ENCODE assay signal across 8 cellular contexts in the genomic region with DNA sequence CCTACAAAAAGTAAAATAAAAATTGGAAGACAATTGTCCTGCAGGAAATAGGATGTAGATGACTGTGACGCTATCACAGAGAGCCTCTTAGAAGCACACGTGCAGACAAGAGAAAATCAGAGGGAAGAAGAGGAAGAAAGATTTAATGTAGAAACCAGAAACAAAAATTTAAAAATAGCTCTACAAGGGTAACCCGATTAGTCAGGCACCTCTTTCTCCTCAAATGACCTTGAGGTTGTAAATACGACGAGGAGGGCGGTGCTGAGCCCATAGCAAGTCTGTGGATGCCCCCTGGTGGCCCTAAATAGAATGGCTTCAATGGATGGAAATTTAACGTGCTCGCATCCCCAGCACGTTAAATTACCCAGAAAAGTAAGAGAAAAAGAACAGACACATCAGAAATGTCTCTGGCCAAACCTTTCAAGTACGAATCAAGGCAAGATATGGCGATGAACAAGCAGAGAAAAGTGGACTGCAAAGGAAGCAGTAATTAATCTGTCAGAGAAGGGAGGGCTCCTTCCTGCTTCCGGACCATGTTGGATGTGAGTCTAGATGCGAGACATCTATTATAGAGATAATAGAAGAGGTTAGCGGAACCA. TPM values are rescaled to one million over a fixed set of nuclear protein-coding genes. Genes with fewer than 3 reads are reported as not detected.
A peak's percentile ranks its signal among the peaks of the same experiment; 100 is the strongest.
DNase-seq lines count a peak whose midpoint lies in the region; ATAC-seq, FAIRE-seq and TF ChIP-seq lines count a peak whose summit lies in the region.

No MANE protein-coding gene starts in this region.

- no peaks in the 10 kb centered on the region for H3K36me3 ChIP-seq in colonic mucosa
- H3K36me3 ChIP-seq in left lung = no peaks in the 10 kb centered on the region

- H3K27ac ChIP-seq in colonic mucosa (peak overlapping the region; percentile 43), left lung (peak overlapping the region; percentile 75 to 86)

- H3K4me3 ChIP-seq in colonic mucosa (peak overlapping the region; percentile 49), left lung (peak overlapping the region; percentile 39 to 52)

- H3K4me1 ChIP-seq in colonic mucosa (no peaks in the 10 kb centered on the region), left lung (peaks cover 0 to 16% of the 10 kb centered on the region in 2 donors)

- H3K9ac ChIP-seq in colonic mucosa (ENCODE audit: low read depth in 2 of 2, low read length in 2 of 2) = peak overlapping the region; percentile 59 to 72

- TF ChIP-seq CTCF in colonic mucosa (IDR thresholded peaks at IDR 0.05) (peak; percentile 90), left lung (IDR thresholded peaks at IDR 0.05) (peak; percentile 87 to 95)

- H3K27me3 ChIP-seq in colonic mucosa (no peaks in the 10 kb centered on the region), left lung (no peaks in the 10 kb centered on the region)

- intact Hi-C loops in colonic mucosa (cut with DNase I) = loop anchor here (5.0 kb wide), 1 partner anchor 64 kb away; no protein-coding TSS in a partner anchor
- intact Hi-C loops in left lung (cut with DNase I) = loop anchor here in 1 of 2 donors (10.0 kb wide), 1 partner anchor 62 kb away; no protein-coding TSS in a partner anchor

- peak; percentile 96 for FAIRE-seq in GM18507 (lab: Jason Lieb, UNC)

- H3K9me3 ChIP-seq in colonic mucosa = no peaks in the 10 kb centered on the region
- no peaks in the 10 kb centered on the region for H3K9me3 ChIP-seq in left lung

- ATAC-seq in HG03342 (IDR thresholded peaks at IDR 0.05; ENCODE audit: unreplicated experiment) = peak; percentile 77
- peak; percentile 99 for ATAC-seq in left lung

- DNase-seq in 8988T = peak; percentile 75
- peak; percentile 69 for DNase-seq in GM18507 (ENCODE audit: extremely low spot score, insufficient read length, low read depth)
- DNase-seq in NCI-H510A (lab: John Stamatoyannopoulos, UW) = peak; percentile 62
- DNase-seq in activated CD4-positive, alpha-beta T cell treated with anti-CD3 and anti-CD28 coated beads for 4 hours = peak; percentile 72 to 79
- peak; percentile 81 for DNase-seq in colonic mucosa
- DNase-seq in left lung = peak; percentile 58 to 83
- DNase-seq in stimulated activated CD4-positive, alpha-beta T cell treated with anti-CD3 and anti-CD28 coated beads, Interleukin-4, amount 100 ng/mL, for 1 hour = peak; percentile 62

RNA-seq across cellular contexts. Expression of a gene that starts 4.2 kb away (rescaled TPM):
- total RNA-seq in colonic mucosa = under 1 TPM; 0.32 to 0.35 TPM
- total RNA-seq in left lung = 1 to 10 TPM; 1.7 to 1.9 TPM

RNA-seq across cellular contexts. Expression of a gene that starts 19.3 kb away (rescaled TPM):
- total RNA-seq in colonic mucosa (10 to 100 TPM; 24.2 to 24.8 TPM), left lung (10 to 100 TPM; 16.8 to 20.4 TPM)

RNA-seq across cellular contexts. Expression of a gene that starts 55.3 kb away (rescaled TPM):
- total RNA-seq in colonic mucosa = 10 to 100 TPM; 11.5 to 15.3 TPM
- total RNA-seq in left lung = 10 to 100 TPM; 12.6 to 15.9 TPM

Comparison
In these comparisons a context has a peak if more than half of its experiments do, and no peak if none do; other contexts are left out.
1. Peak in every context shown above with its lines: DNase-seq, ATAC-seq, H3K4me3 ChIP-seq and H3K27ac ChIP-seq.